ENCODE assay signal across 8 cellular contexts in genomic region chr2:130824492-130825061, GRCh38. TPM values are rescaled to one million over a fixed set of nuclear protein-coding genes. Genes with fewer than 3 reads are reported as not detected.
DNase-seq lines count a peak whose midpoint lies in the region; ATAC-seq and TF ChIP-seq lines count a peak whose summit lies in the region.

No MANE protein-coding gene starts in this region.

- peak overlapping the region; percentile 63 for H3K4me3 Mint-ChIP-seq in activated T-helper 1 cell treated with anti-CD3 and anti-CD28 coated beads, Interleukin-12 subunit alpha, Interleukin-12 subunit beta, Interleukin-2, Interleukin-4 antibody, amounts not matched to agents 30 ng/mL and 10 ng/mL and 1 ng/mL, durations not matched to agents 14 hours and 24 hours and 36 hours

- peak overlapping the region; percentile 89 for H3K27ac Mint-ChIP-seq in activated T-helper 1 cell treated with anti-CD3 and anti-CD28 coated beads, Interleukin-12 subunit alpha, Interleukin-12 subunit beta, Interleukin-2, Interleukin-4 antibody, amounts not matched to agents 30 ng/mL and 10 ng/mL and 1 ng/mL, durations not matched to agents 14 hours and 24 hours and 36 hours

- peak; percentile 82 for ATAC-seq in HG03095 (IDR thresholded peaks at IDR 0.05; ENCODE audit: unreplicated experiment)
- no peak for ATAC-seq in heart left ventricle

- H3K9me3 ChIP-seq in NT2/D1 (ENCODE audit: insufficient read depth, low read length), result no peaks in the 10 kb centered on the region
- H3K9me3 ChIP-seq in heart left ventricle, result no peaks in the 10 kb centered on the region

- TF ChIP-seq POLR2A in heart left ventricle (IDR thresholded peaks at IDR 0.05), result no peak

- intact Hi-C loops in activated T-helper 1 cell treated with anti-CD3 and anti-CD28 coated beads, Interleukin-12 subunit alpha, Interleukin-12 subunit beta, Interleukin-2, Interleukin-4 antibody, amounts not matched to agents 30 ng/mL and 10 ng/mL and 1 ng/mL, durations not matched to agents 14 hours and 24 hours and 36 hours (cut with micrococcal nuclease), result loop anchor here (1.0 to 5.0 kb wide), 8 partner anchors 26 to 482 kb away; partner anchors contain the start of genes FAM168B, IMP4 and PLEKHB2
- intact Hi-C loops in heart left ventricle (cut with DNase I), result no loop called here

- TF ChIP-seq CTCF in heart left ventricle (IDR thresholded peaks at IDR 0.05), result no peak

- H3K27me3 ChIP-seq in NT2/D1 (ENCODE audit: insufficient read depth, insufficient read length), result no peaks in the 10 kb centered on the region
- peaks cover 0 to 5% (median 0%) of the 10 kb centered on the region in 9 donors for H3K27me3 ChIP-seq in heart left ventricle

- H3K4me1 Mint-ChIP-seq in activated T-helper 1 cell treated with anti-CD3 and anti-CD28 coated beads, Interleukin-12 subunit alpha, Interleukin-12 subunit beta, Interleukin-2, Interleukin-4 antibody, amounts not matched to agents 30 ng/mL and 10 ng/mL and 1 ng/mL, durations not matched to agents 14 hours and 24 hours and 36 hours (ENCODE audit: low read depth), result peaks cover 15% of the 10 kb centered on the region

- WGBS in heart left ventricle, 4 donors, result 36 to 71% (median 53%) methylated on average over 8 of the region's 8 CpGs

- H3K36me3 ChIP-seq in NT2/D1 (ENCODE audit: insufficient read depth, insufficient read length, low read length), result no peaks in the 10 kb centered on the region
- no peaks in the 10 kb centered on the region for H3K36me3 ChIP-seq in heart left ventricle

- H3K4me3 ChIP-seq in NT2/D1 (ENCODE audit: insufficient read length, low read depth), result no peak overlapping the region
- H3K4me3 ChIP-seq in heart left ventricle, result no peak overlapping the region

- H3K27ac ChIP-seq in heart left ventricle, result no peak overlapping the region

- no peaks in the 10 kb centered on the region for H3K9me3 Mint-ChIP-seq in activated T-helper 1 cell treated with anti-CD3 and anti-CD28 coated beads, Interleukin-12 subunit alpha, Interleukin-12 subunit beta, Interleukin-2, Interleukin-4 antibody, amounts not matched to agents 30 ng/mL and 10 ng/mL and 1 ng/mL, durations not matched to agents 14 hours and 24 hours and 36 hours

- H3K9ac ChIP-seq in NT2/D1 (ENCODE audit: insufficient read length, low read depth), result peak overlapping the region; percentile 52

- H3K4me1 ChIP-seq in NT2/D1 (ENCODE audit: insufficient read depth, insufficient read length), result peaks cover 61% of the 10 kb centered on the region
- H3K4me1 ChIP-seq in heart left ventricle, result peaks cover 0 to 10% (median 0%) of the 10 kb centered on the region in 12 donors

- peak; percentile 73 for DNase-seq in activated gamma-delta T cell treated with Interleukin-2 at 50 U/mL for 16 hours
- DNase-seq in activated gamma-delta T cell (lab: John Stamatoyannopoulos, UW), result no peak
- DNase-seq in NT2/D1 (ENCODE audit: low read depth, low spot score), result no peak
- peak; percentile 72 for DNase-seq in activated T-helper 1 cell treated with anti-CD3 and anti-CD28 coated beads, Interleukin-12 subunit alpha, Interleukin-12 subunit beta, Interleukin-2, Interleukin-4 antibody, amounts not matched to agents 30 ng/mL and 10 ng/mL and 1 ng/mL, durations not matched to agents 14 hours and 24 hours and 36 hours (ENCODE audit: low spot score)
- DNase-seq in glomerular visceral epithelial cell (ENCODE audit: extremely low spot score), result peak; percentile 99
- peak; percentile 38 to 67 (median 48) for DNase-seq in stimulated activated CD4-positive, alpha-beta T cell treated with anti-CD3 and anti-CD28 coated beads, TNF-alpha, amount 100 ng/mL, for 1 hour (ENCODE audit: low read depth in 3 of 3, low spot score in 1 of 3)
- DNase-seq in heart left ventricle, result no peak

- peaks cover 20% of the 10 kb centered on the region for H3K27me3 Mint-ChIP-seq in activated T-helper 1 cell treated with anti-CD3 and anti-CD28 coated beads, Interleukin-12 subunit alpha, Interleukin-12 subunit beta, Interleukin-2, Interleukin-4 antibody, amounts not matched to agents 30 ng/mL and 10 ng/mL and 1 ng/mL, durations not matched to agents 14 hours and 24 hours and 36 hours (ENCODE audit: insufficient read depth)

- H3K36me3 Mint-ChIP-seq in activated T-helper 1 cell treated with anti-CD3 and anti-CD28 coated beads, Interleukin-12 subunit alpha, Interleukin-12 subunit beta, Interleukin-2, Interleukin-4 antibody, amounts not matched to agents 30 ng/mL and 10 ng/mL and 1 ng/mL, durations not matched to agents 14 hours and 24 hours and 36 hours (ENCODE audit: low read depth), result no peaks in the 10 kb centered on the region

RNA-seq across cellular contexts. Expression of gene ARHGEF4, which starts 12.1 kb away (rescaled TPM):
- 0.05 and 0.10 TPM in 2 replicates for total RNA-seq in activated T-helper 1 cell treated with anti-CD3 and anti-CD28 coated beads, Interleukin-12 subunit alpha, Interleukin-12 subunit beta, Interleukin-2, Interleukin-4 antibody, amounts not matched to agents 30 ng/mL and 10 ng/mL and 1 ng/mL, durations not matched to agents 14 hours and 24 hours and 36 hours
- 1 to 10 TPM in 8 of 9 donors, under 1 TPM in 1; 0.68 to 5.5 (median 4.0) TPM for total RNA-seq in heart left ventricle
- 1 to 10 TPM in 1 of 2 donors, under 1 TPM in 1; 0.30 to 2.1 TPM for polyA plus RNA-seq in heart left ventricle

Comparison
In these comparisons a context has a peak if more than half of its experiments do, and no peak if none do; other contexts are left out.
1. DNase-seq: peak in activated gamma-delta T cell treated with Interleukin-2 at 50 U/mL for 16 hours (single experiment), activated T-helper 1 cell treated with anti-CD3 and anti-CD28 coated beads, Interleukin-12 subunit alpha, Interleukin-12 subunit beta, Interleukin-2, Interleukin-4 antibody, amounts not matched to agents 30 ng/mL and 10 ng/mL and 1 ng/mL, durations not matched to agents 14 hours and 24 hours and 36 hours (single experiment), glomerular visceral epithelial cell (single experiment) and stimulated activated CD4-positive, alpha-beta T cell treated with anti-CD3 and anti-CD28 coated beads, TNF-alpha, amount 100 ng/mL, for 1 hour (3 of 3); none in activated gamma-delta T cell (single experiment), NT2/D1 (single experiment) and heart left ventricle (0 of 5).